ENCODE assay signal across 17 cellular contexts in the genomic region with DNA sequence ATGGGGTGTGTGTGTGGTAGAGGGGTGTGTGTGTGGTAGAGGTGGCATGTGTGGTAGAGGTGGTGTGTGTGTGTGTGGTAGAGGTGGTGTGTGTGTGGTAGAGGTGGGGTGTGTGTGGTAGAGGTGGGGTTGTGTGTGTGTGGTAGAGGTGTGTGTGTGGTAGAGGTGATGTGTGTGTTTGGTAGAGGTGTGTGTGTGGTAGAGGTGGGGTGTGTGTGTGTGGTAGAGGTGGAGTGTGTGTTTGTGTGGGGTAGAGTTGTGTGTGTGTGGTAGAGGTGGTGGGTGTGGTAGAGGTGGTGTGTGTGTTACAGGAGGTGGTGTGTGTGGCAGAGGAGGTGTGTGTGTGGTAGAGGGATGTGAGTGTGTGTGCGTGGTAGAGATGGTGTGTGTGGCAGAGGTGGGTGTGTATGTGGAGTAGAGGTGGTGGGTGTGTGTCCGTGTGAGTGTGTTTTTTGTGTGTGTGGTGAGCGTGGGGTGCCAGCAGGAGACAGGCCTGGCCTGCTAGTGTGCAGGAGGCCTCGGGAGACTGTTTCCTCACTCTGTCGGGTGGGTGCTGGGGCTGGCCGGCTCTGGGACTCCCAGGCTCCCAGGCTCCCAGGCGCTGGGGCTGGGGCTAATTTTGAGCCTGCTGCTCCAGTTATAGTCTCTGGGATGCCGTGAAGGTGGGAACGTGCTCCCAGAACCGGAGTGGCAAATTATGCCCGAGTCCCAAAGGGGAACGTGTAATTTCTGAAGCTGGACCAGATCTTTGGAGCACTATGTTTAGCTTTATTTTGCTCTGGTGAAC.
DNase-seq lines count a peak whose midpoint lies in the region; ATAC-seq and TF ChIP-seq lines count a peak whose summit lies in the region.
"Had no signal": no experiment of that assay in that cellular context is flagged by ENCODE, and none has a peak within 500 bp of the region (broad histone marks: within the 10 kb centered on the region; RNA-seq: fewer than 3 reads in every experiment).

No MANE protein-coding gene starts in this region.

- H3K27ac ChIP-seq in vagina: no peak overlapping the region
- H3K27ac ChIP-seq: C4-2B, uterus had no signal

- no peak for TF ChIP-seq POLR2A in lower leg skin (IDR thresholded peaks at IDR 0.05)
- no peak for TF ChIP-seq POLR2A in vagina (IDR thresholded peaks at IDR 0.05)

- no peaks in the 10 kb centered on the region for H3K36me3 ChIP-seq in vagina
- H3K36me3 ChIP-seq: uterus had no signal

- WGBS in lower leg skin, 2 donors: 42 to 73% methylated on average over 12 of the region's 12 CpGs

- no peaks in the 10 kb centered on the region for H3K4me1 Mint-ChIP-seq in activated CD8-positive, alpha-beta memory T cell treated with anti-CD3 and anti-CD28 coated beads, Interleukin-2, amount 10 ng/mL, durations not matched to agents 7 days and 5 days
- H3K4me1 Mint-ChIP-seq: activated naive CD8-positive, alpha-beta T cell treated with anti-CD3 and anti-CD28 coated beads, Interleukin-2, amount 10 ng/mL, durations not matched to agents 7 days and 5 days had no signal

- intact Hi-C loops in left ventricle myocardium superior (cut with micrococcal nuclease) (no loop called here), Right ventricle myocardium superior (cut with DNase I) (loop anchor here (10.0 kb wide), 1 partner anchor 526 kb away; the partner anchor contains the start of gene CYP26B1), lower leg skin (cut with DNase I; ENCODE audit: low total_unique reads) (no loop called here), vagina (cut with DNase I) (no loop called here)

- H3K36me3 Mint-ChIP-seq in activated CD8-positive, alpha-beta memory T cell treated with anti-CD3 and anti-CD28 coated beads, Interleukin-2, amount 10 ng/mL, durations not matched to agents 7 days and 5 days: no peaks in the 10 kb centered on the region
- H3K36me3 Mint-ChIP-seq: activated naive CD8-positive, alpha-beta T cell treated with anti-CD3 and anti-CD28 coated beads, Interleukin-2, amount 10 ng/mL, durations not matched to agents 7 days and 5 days; mesothelial cell of epicardium had no signal

- H3K4me3 ChIP-seq in lower leg skin (ENCODE audit: low read depth, poor library complexity, severe bottlenecking) (no peak overlapping the region), vagina (no peak overlapping the region)
- H3K4me3 ChIP-seq: heart left ventricle, uterus had no signal

- H3K9me3 ChIP-seq in vagina: no peaks in the 10 kb centered on the region
- H3K9me3 ChIP-seq: heart left ventricle, uterus had no signal

- no peaks in the 10 kb centered on the region for H3K27me3 ChIP-seq in vagina
- H3K27me3 ChIP-seq: heart left ventricle, uterus had no signal

- CTCF ChIA-PET in activated CD8-positive, alpha-beta memory T cell treated with anti-CD3 and anti-CD28 coated beads, Interleukin-2, amount 10 ng/mL, durations not matched to agents 7 days and 5 days (lab: Charles Lee): no interaction called here

- H3K9me3 Mint-ChIP-seq in activated CD8-positive, alpha-beta memory T cell treated with anti-CD3 and anti-CD28 coated beads, Interleukin-2, amount 10 ng/mL, durations not matched to agents 7 days and 5 days (ENCODE audit: low read depth): no peaks in the 10 kb centered on the region
- H3K9me3 Mint-ChIP-seq: activated naive CD8-positive, alpha-beta T cell treated with anti-CD3 and anti-CD28 coated beads, Interleukin-2, amount 10 ng/mL, durations not matched to agents 7 days and 5 days; mesothelial cell of epicardium had no signal

- no peak overlapping the region for H3K4me3 Mint-ChIP-seq in activated CD8-positive, alpha-beta memory T cell treated with anti-CD3 and anti-CD28 coated beads, Interleukin-2, amount 10 ng/mL, durations not matched to agents 7 days and 5 days
- H3K4me3 Mint-ChIP-seq: activated naive CD8-positive, alpha-beta T cell treated with anti-CD3 and anti-CD28 coated beads, Interleukin-2, amount 10 ng/mL, durations not matched to agents 7 days and 5 days; mesothelial cell of epicardium had no signal

- TF ChIP-seq CTCF in lower leg skin (IDR thresholded peaks at IDR 0.05) (no peak), vagina (IDR thresholded peaks at IDR 0.05) (no peak)

- peaks cover 15% of the 10 kb centered on the region for H3K4me1 ChIP-seq in vagina
- H3K4me1 ChIP-seq: uterus had no signal

- no peaks in the 10 kb centered on the region for H3K27me3 Mint-ChIP-seq in activated CD8-positive, alpha-beta memory T cell treated with anti-CD3 and anti-CD28 coated beads, Interleukin-2, amount 10 ng/mL, durations not matched to agents 7 days and 5 days

- peak; percentile 20 for DNase-seq in left ventricle myocardium superior
- no peak for DNase-seq in Right ventricle myocardium superior
- peak; percentile 39 for DNase-seq in activated CD8-positive, alpha-beta memory T cell treated with anti-CD3 and anti-CD28 coated beads, Interleukin-2, amount 10 ng/mL, durations not matched to agents 7 days and 5 days
- peak; percentile 3 to 80 for DNase-seq in lower leg skin (ENCODE audit: low spot score in 2 of 2)
- peak; percentile 88 to 96 for DNase-seq in vagina (ENCODE audit: extremely low spot score in 2 of 2)
- DNase-seq in NCI-H345 (lab: John Stamatoyannopoulos, UW): no peak
- DNase-seq in activated naive CD4-positive, alpha-beta T cell treated with Interleukin-2 at 50 U/mL for 16 hours: no peak
- DNase-seq: activated naive CD8-positive, alpha-beta T cell treated with anti-CD3 and anti-CD28 coated beads, Interleukin-2, amount 10 ng/mL, durations not matched to agents 7 days and 5 days; effector CD4-positive, alpha-beta T cell; HCEC 1CT; Karpas-422; SHP77; uterus had no signal

- H3K27ac Mint-ChIP-seq in activated CD8-positive, alpha-beta memory T cell treated with anti-CD3 and anti-CD28 coated beads, Interleukin-2, amount 10 ng/mL, durations not matched to agents 7 days and 5 days: no peak overlapping the region
- H3K27ac Mint-ChIP-seq: activated naive CD8-positive, alpha-beta T cell treated with anti-CD3 and anti-CD28 coated beads, Interleukin-2, amount 10 ng/mL, durations not matched to agents 7 days and 5 days; mesothelial cell of epicardium had no signal

- ATAC-seq in left ventricle myocardium superior (no peak), Right ventricle myocardium superior (ENCODE audit: poor library complexity) (no peak)
- peak; percentile 48 for ATAC-seq in activated CD8-positive, alpha-beta memory T cell treated with anti-CD3 and anti-CD28 coated beads, Interleukin-2, amount 10 ng/mL, durations not matched to agents 7 days and 5 days
- ATAC-seq in activated CD4-positive, CD25-positive, alpha-beta regulatory T cell treated with anti-CD3 and anti-CD28 coated beads, Interleukin-2, amount 50 U/mL, for 24 hours: no peak
- ATAC-seq: heart left ventricle had no signal

Comparison
In these comparisons a context has a peak if more than half of its experiments do, and no peak if none do; other contexts are left out.
1. DNase-seq: peak in left ventricle myocardium superior (single experiment), activated CD8-positive, alpha-beta memory T cell treated with anti-CD3 and anti-CD28 coated beads, Interleukin-2, amount 10 ng/mL, durations not matched to agents 7 days and 5 days (single experiment), lower leg skin (2 of 2) and vagina (2 of 2); none in Right ventricle myocardium superior (single experiment), NCI-H345 (single experiment) and activated naive CD4-positive, alpha-beta T cell treated with Interleukin-2 at 50 U/mL for 16 hours (single experiment).